In genomic region chr10:130658687-130659290, GRCh38 we compare ENCODE assay signal across 34 cellular contexts.
"Had no signal": no experiment of that assay in that cellular context is flagged by ENCODE, and none has a peak within 500 bp of the region (broad histone marks: within the 10 kb centered on the region; RNA-seq: fewer than 3 reads in every experiment).

No MANE protein-coding gene starts in this region.

- H3K4me3 ChIP-seq: MG63 had no signal

- H3K9me3 ChIP-seq: MG63 had no signal

- H3K36me3 ChIP-seq: MG63 had no signal

- H3K27me3 ChIP-seq: MG63 had no signal

- DNase-seq: Karpas-422, Kasumi-1, MG63, MM.1S, MV-4-11, NCI-H1048, NCI-H1092, NCI-H1092 treated with DMSO at 0.1 percent for 48 hours, NCI-H1105, NCI-H1105 treated with DMSO at 0.1 percent for 48 hours, NCI-H1417, NCI-H1417 treated with DMSO at 0.1 percent for 48 hours, NCI-H1436, NCI-H1436 treated with DMSO at 0.1 percent for 48 hours, NCI-H146, NCI-H1694, NCI-H1694 treated with DMSO at 0.1 percent for 48 hours, NCI-H187, NCI-H187 treated with DMSO at 0.1 percent for 48 hours, NCI-H1930, NCI-H2029, NCI-H2029 treated with DMSO at 0.1 percent for 48 hours, NCI-H2081, NCI-H2081 treated with DMSO at 0.1 percent for 48 hours, NCI-H2107, NCI-H2171, NCI-H2171 treated with DMSO at 0.1 percent for 48 hours, NCI-H2227 treated with DMSO at 0.1 percent for 48 hours, NCI-H226, NCI-H345, NCI-H446, NCI-H446 treated with DMSO at 0.1 percent for 48 hours, NCI-H510A, NCI-H510A treated with DMSO at 0.1 percent for 48 hours had no signal
